2 cellular contexts compared by ENCODE assay signal in genomic region chr1:54885863-54886723, GRCh38.
TF ChIP-seq lines count a peak whose summit lies in the region.

No MANE protein-coding gene starts in this region.

TF ChIP-seq in A549, 52 proteins besides CTCF, POLR2A, EP300 and RAD21 (continued from another document):
- TF ChIP-seq, protein P1, sequence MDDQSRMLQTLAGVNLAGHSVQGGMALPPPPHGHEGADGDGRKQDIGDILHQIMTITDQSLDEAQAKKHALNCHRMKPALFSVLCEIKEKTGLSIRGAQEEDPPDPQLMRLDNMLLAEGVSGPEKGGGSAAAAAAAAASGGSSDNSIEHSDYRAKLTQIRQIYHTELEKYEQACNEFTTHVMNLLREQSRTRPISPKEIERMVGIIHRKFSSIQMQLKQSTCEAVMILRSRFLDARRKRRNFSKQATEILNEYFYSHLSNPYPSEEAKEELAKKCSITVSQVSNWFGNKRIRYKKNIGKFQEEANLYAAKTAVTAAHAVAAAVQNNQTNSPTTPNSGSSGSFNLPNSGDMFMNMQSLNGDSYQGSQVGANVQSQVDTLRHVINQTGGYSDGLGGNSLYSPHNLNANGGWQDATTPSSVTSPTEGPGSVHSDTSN (IDR thresholded peaks at IDR 0.05): no peak
- TF ChIP-seq TFCP2L1 (CRISPR knock-in tag; IDR thresholded peaks at IDR 0.05) (no peak), HOXB5 (CRISPR knock-in tag; IDR thresholded peaks at IDR 0.05) (no peak), NR3C1 (IDR thresholded peaks at IDR 0.05) (no peak)

TF ChIP-seq in HepG2, 621 proteins besides CTCF, POLR2A, EP300 and RAD21 (continues in another document):
- TF ChIP-seq, protein P2, sequence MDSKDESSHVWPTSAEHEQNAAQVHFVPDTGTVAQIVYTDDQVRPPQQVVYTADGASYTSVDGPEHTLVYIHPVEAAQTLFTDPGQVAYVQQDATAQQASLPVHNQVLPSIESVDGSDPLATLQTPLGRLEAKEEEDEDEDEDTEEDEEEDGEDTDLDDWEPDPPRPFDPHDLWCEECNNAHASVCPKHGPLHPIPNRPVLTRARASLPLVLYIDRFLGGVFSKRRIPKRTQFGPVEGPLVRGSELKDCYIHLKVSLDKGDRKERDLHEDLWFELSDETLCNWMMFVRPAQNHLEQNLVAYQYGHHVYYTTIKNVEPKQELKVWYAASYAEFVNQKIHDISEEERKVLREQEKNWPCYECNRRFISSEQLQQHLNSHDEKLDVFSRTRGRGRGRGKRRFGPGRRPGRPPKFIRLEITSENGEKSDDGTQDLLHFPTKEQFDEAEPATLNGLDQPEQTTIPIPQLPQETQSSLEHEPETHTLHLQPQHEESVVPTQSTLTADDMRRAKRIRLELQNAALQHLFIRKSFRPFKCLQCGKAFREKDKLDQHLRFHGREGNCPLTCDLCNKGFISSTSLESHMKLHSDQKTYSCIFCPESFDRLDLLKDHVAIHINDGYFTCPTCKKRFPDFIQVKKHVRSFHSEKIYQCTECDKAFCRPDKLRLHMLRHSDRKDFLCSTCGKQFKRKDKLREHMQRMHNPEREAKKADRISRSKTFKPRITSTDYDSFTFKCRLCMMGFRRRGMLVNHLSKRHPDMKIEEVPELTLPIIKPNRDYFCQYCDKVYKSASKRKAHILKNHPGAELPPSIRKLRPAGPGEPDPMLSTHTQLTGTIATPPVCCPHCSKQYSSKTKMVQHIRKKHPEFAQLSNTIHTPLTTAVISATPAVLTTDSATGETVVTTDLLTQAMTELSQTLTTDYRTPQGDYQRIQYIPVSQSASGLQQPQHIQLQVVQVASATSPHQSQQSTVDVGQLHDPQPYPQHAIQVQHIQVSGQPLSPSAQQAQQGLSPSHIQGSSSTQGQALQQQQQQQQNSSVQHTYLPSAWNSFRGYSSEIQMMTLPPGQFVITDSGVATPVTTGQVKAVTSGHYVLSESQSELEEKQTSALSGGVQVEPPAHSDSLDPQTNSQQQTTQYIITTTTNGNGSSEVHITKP (CRISPR knock-in tag; IDR thresholded peaks at IDR 0.05; ENCODE audit: low read depth): 0 out of 2 replicates have a peak, but pooled peaks have one; percentile 11
- peak; percentile 68; the same call in 1 of the 2 replicates for TF ChIP-seq HES4 (CRISPR knock-in tag; IDR thresholded peaks at IDR 0.05; ENCODE audit: borderline replicate concordance)
- TF ChIP-seq, protein P3, sequence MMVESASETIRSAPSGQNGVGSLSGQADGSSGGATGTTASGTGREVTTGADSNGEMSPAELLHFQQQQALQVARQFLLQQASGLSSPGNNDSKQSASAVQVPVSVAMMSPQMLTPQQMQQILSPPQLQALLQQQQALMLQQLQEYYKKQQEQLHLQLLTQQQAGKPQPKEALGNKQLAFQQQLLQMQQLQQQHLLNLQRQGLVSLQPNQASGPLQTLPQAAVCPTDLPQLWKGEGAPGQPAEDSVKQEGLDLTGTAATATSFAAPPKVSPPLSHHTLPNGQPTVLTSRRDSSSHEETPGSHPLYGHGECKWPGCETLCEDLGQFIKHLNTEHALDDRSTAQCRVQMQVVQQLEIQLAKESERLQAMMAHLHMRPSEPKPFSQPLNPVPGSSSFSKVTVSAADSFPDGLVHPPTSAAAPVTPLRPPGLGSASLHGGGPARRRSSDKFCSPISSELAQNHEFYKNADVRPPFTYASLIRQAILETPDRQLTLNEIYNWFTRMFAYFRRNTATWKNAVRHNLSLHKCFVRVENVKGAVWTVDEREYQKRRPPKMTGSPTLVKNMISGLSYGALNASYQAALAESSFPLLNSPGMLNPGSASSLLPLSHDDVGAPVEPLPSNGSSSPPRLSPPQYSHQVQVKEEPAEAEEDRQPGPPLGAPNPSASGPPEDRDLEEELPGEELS (CRISPR knock-in tag; IDR thresholded peaks at IDR 0.05): 0 out of 2 replicates have a peak, but pooled peaks have one; percentile 8
- TF ChIP-seq ZNF468 (CRISPR knock-in tag; IDR thresholded peaks at IDR 0.05): no peak
- TF ChIP-seq HBP1 (CRISPR knock-in tag; IDR thresholded peaks at IDR 0.05; ENCODE audit: low read depth): 0 out of 2 replicates have a peak, but pooled peaks have one; percentile 10
- TF ChIP-seq ARNT2 (CRISPR knock-in tag; IDR thresholded peaks at IDR 0.05; ENCODE audit: low read depth): 0 out of 2 replicates have a peak, but pooled peaks have one; percentile 31
- TF ChIP-seq PHF8 (CRISPR knock-in tag; IDR thresholded peaks at IDR 0.05): peak; percentile 23; the same call in 1 of the 2 replicates
- TF ChIP-seq DMAP1 (CRISPR knock-in tag; IDR thresholded peaks at IDR 0.05): 0 out of 2 replicates have a peak, but pooled peaks have one; percentile 21
- peak; percentile 26; the same call in 1 of the 2 replicates for TF ChIP-seq BORCS8-MEF2B (CRISPR knock-in tag; IDR thresholded peaks at IDR 0.05)
- peak; percentile 27; the same call in 1 of the 2 replicates for TF ChIP-seq ZNF281 (CRISPR knock-in tag; IDR thresholded peaks at IDR 0.05; ENCODE audit: borderline replicate concordance)
- TF ChIP-seq, protein P4, sequence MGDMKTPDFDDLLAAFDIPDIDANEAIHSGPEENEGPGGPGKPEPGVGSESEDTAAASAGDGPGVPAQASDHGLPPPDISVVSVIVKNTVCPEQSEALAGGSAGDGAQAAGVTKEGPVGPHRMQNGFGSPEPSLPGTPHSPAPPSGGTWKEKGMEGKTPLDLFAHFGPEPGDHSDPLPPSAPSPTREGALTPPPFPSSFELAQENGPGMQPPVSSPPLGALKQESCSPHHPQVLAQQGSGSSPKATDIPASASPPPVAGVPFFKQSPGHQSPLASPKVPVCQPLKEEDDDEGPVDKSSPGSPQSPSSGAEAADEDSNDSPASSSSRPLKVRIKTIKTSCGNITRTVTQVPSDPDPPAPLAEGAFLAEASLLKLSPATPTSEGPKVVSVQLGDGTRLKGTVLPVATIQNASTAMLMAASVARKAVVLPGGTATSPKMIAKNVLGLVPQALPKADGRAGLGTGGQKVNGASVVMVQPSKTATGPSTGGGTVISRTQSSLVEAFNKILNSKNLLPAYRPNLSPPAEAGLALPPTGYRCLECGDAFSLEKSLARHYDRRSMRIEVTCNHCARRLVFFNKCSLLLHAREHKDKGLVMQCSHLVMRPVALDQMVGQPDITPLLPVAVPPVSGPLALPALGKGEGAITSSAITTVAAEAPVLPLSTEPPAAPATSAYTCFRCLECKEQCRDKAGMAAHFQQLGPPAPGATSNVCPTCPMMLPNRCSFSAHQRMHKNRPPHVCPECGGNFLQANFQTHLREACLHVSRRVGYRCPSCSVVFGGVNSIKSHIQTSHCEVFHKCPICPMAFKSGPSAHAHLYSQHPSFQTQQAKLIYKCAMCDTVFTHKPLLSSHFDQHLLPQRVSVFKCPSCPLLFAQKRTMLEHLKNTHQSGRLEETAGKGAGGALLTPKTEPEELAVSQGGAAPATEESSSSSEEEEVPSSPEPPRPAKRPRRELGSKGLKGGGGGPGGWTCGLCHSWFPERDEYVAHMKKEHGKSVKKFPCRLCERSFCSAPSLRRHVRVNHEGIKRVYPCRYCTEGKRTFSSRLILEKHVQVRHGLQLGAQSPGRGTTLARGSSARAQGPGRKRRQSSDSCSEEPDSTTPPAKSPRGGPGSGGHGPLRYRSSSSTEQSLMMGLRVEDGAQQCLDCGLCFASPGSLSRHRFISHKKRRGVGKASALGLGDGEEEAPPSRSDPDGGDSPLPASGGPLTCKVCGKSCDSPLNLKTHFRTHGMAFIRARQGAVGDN (CRISPR knock-in tag; IDR thresholded peaks at IDR 0.05): 0 out of 2 replicates have a peak, but pooled peaks have one; percentile 36
- 0 out of 2 replicates have a peak, but pooled peaks have one; percentile 5 for TF ChIP-seq ZNF788 (CRISPR knock-in tag; IDR thresholded peaks at IDR 0.05; ENCODE audit: borderline replicate concordance)
- TF ChIP-seq ZNF792 (CRISPR knock-in tag; IDR thresholded peaks at IDR 0.05): 0 out of 2 replicates have a peak, but pooled peaks have one; percentile 8
- no peak for TF ChIP-seq MAZ (IDR thresholded peaks at IDR 0.05; ENCODE audit: borderline replicate concordance, low read depth, low read length)
- 0 out of 2 replicates have a peak, but pooled peaks have one; percentile 16 for TF ChIP-seq MAZ (CRISPR knock-in tag; IDR thresholded peaks at IDR 0.05; ENCODE audit: low read depth)
- TF ChIP-seq ZKSCAN1 (IDR thresholded peaks at IDR 0.05; ENCODE audit: low read length): 0 out of 2 replicates have a peak, but pooled peaks have one; percentile 21
- no peak for TF ChIP-seq SRSF1 (optimal IDR thresholded peaks at IDR 0.05; ENCODE audit: low read depth, low read length)
- TF ChIP-seq SP4 (CRISPR knock-in tag; IDR thresholded peaks at IDR 0.05): peak; percentile 19; the same call in 1 of the 2 replicates
- TF ChIP-seq ZSCAN20 (CRISPR knock-in tag; IDR thresholded peaks at IDR 0.05; ENCODE audit: borderline replicate concordance): no peak
- 0 out of 2 replicates have a peak, but pooled peaks have one; percentile 55 for TF ChIP-seq ZNF446 (CRISPR knock-in tag; IDR thresholded peaks at IDR 0.05)
- no peak; the same call in 1 of the 2 replicates for TF ChIP-seq ZNF335 (CRISPR knock-in tag; IDR thresholded peaks at IDR 0.05)
- TF ChIP-seq ZNF646 (CRISPR knock-in tag; IDR thresholded peaks at IDR 0.05): 0 out of 2 replicates have a peak, but pooled peaks have one; percentile 21
- TF ChIP-seq, protein P5, sequence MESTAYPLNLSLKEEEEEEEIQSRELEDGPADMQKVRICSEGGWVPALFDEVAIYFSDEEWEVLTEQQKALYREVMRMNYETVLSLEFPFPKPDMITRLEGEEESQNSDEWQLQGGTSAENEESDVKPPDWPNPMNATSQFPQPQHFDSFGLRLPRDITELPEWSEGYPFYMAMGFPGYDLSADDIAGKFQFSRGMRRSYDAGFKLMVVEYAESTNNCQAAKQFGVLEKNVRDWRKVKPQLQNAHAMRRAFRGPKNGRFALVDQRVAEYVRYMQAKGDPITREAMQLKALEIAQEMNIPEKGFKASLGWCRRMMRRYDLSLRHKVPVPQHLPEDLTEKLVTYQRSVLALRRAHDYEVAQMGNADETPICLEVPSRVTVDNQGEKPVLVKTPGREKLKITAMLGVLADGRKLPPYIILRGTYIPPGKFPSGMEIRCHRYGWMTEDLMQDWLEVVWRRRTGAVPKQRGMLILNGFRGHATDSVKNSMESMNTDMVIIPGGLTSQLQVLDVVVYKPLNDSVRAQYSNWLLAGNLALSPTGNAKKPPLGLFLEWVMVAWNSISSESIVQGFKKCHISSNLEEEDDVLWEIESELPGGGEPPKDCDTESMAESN (CRISPR knock-in tag; conservative IDR thresholded peaks at IDR 0.05): 0 out of 2 replicates have a peak, but pooled peaks have one; percentile 32
